8 cellular contexts compared by ENCODE assay signal in genomic region chr19:37172368-37173366, GRCh38. TPM values are rescaled to one million over a fixed set of nuclear protein-coding genes. Genes with fewer than 3 reads are reported as not detected.
DNase-seq lines count a peak whose midpoint lies in the region; ATAC-seq and TF ChIP-seq lines count a peak whose summit lies in the region.

Gene ZNF585A, minus strand, starts transcription at chr19:37172695. Its CDS starts 2,785 bp downstream, at chr19:37169910.

- H3K4me1 Mint-ChIP-seq in IgD-negative memory B cell, result peaks cover 0 to 4% (median 4%) of the 10 kb centered on the region in 3 donors
- H3K4me1 Mint-ChIP-seq in activated T-cell treated with anti-CD3 and anti-CD28 coated beads, Interleukin-2, amount 50 U/mL, for 72 hours (ENCODE audit: low read depth), result no peaks in the 10 kb centered on the region

- peaks cover 10 to 31% (median 27%) of the 10 kb centered on the region in 3 donors for H3K9me3 Mint-ChIP-seq in IgD-negative memory B cell
- peaks cover 12 to 20% of the 10 kb centered on the region in 2 donors for H3K9me3 Mint-ChIP-seq in activated T-cell treated with anti-CD3 and anti-CD28 coated beads, Interleukin-2, amount 50 U/mL, for 72 hours

- H3K27me3 ChIP-seq in esophagus squamous epithelium (no peaks in the 10 kb centered on the region), muscle layer of colon (ENCODE audit: control insufficient read depth in 1 of 2, insufficient read depth in 2 of 2, low read length in 2 of 2) (no peaks in the 10 kb centered on the region)

- H3K27ac ChIP-seq in esophagus squamous epithelium, result peak within 1 kb of the TSS; percentile 78 to 86 (median 82)
- peak within 1 kb of the TSS; percentile 35 for H3K27ac ChIP-seq in muscle layer of colon (ENCODE audit: low read depth, low read length)

- H3K4me1 ChIP-seq in esophagus squamous epithelium (peaks cover 0 to 11% (median 0%) of the 10 kb centered on the region in 3 donors), muscle layer of colon (ENCODE audit: insufficient read depth, low read length) (no peaks in the 10 kb centered on the region)

- peaks cover 5 to 29% (median 6%) of the 10 kb centered on the region in 3 donors for H3K36me3 ChIP-seq in esophagus squamous epithelium
- peaks cover 16% of the 10 kb centered on the region for H3K36me3 ChIP-seq in muscle layer of colon (ENCODE audit: insufficient read depth, low read length)

- H3K9me3 ChIP-seq in esophagus squamous epithelium, result peaks cover 0 to 40% (median 23%) of the 10 kb centered on the region in 3 donors
- H3K9me3 ChIP-seq in muscle layer of colon (ENCODE audit: low read length), result peaks cover 4% of the 10 kb centered on the region

- H3K9ac ChIP-seq in muscle layer of colon (ENCODE audit: low read length), result peak within 1 kb of the TSS; percentile 79

- H3K27me3 Mint-ChIP-seq in IgD-negative memory B cell, result no peaks in the 10 kb centered on the region
- no peaks in the 10 kb centered on the region for H3K27me3 Mint-ChIP-seq in activated T-cell treated with anti-CD3 and anti-CD28 coated beads, Interleukin-2, amount 50 U/mL, for 72 hours (ENCODE audit: low read depth)

- ATAC-seq in GM21576 (IDR thresholded peaks at IDR 0.05; ENCODE audit: unreplicated experiment), result peak; percentile 93
- ATAC-seq in activated T-cell treated with anti-CD3 and anti-CD28 coated beads, Interleukin-2, amount 50 U/mL, for 72 hours (replicated peaks in 1 of 2), result peak; percentile 100

- H3K4me3 Mint-ChIP-seq in IgD-negative memory B cell, result peak within 1 kb of the TSS in 3 of 4 donors; percentile 8 to 63 (median 45)
- H3K4me3 Mint-ChIP-seq in activated T-cell treated with anti-CD3 and anti-CD28 coated beads, Interleukin-2, amount 50 U/mL, for 72 hours, result peak within 1 kb of the TSS in 1 of 2 donors; percentile 37

- H3K4me3 ChIP-seq in esophagus squamous epithelium (peak within 1 kb of the TSS; percentile 51 to 86 (median 70)), muscle layer of colon (ENCODE audit: low read depth in 1 of 2, low read length in 2 of 2) (peak within 1 kb of the TSS; percentile 43 to 81)

- WGBS in esophagus squamous epithelium, 2 donors, result 6 to 7% methylated on average over 23 of the region's 30 CpGs

- DNase-seq in DMS53 (lab: John Stamatoyannopoulos, UW) (peak; percentile 99), OCI-M1 (lab: John Stamatoyannopoulos, UW) (peak; percentile 99), esophagus squamous epithelium (lab: John Stamatoyannopoulos, UW) (peak; percentile 80)
- DNase-seq in activated T-cell treated with anti-CD3 and anti-CD28 coated beads, Interleukin-2, amount 50 U/mL, for 72 hours, result peak; percentile 88 to 90
- peak; percentile 88 for DNase-seq in stimulated activated CD8-positive, alpha-beta memory T cell treated with anti-CD3 and anti-CD28 coated beads, Interleukin-4, amount 100 ng/mL, for 48 hours

- intact Hi-C loops in esophagus squamous epithelium (cut with DNase I), result no loop called here

- peaks cover 15% of the 10 kb centered on the region for H3K36me3 Mint-ChIP-seq in IgD-negative memory B cell
- peaks cover 27 to 39% of the 10 kb centered on the region in 2 donors for H3K36me3 Mint-ChIP-seq in activated T-cell treated with anti-CD3 and anti-CD28 coated beads, Interleukin-2, amount 50 U/mL, for 72 hours (ENCODE audit: insufficient read depth in 2 of 2)

- no peak for TF ChIP-seq POLR2A in esophagus squamous epithelium (IDR thresholded peaks at IDR 0.05)

- H3K27ac Mint-ChIP-seq in IgD-negative memory B cell, result no peak within 1 kb of the TSS
- no peak within 1 kb of the TSS for H3K27ac Mint-ChIP-seq in activated T-cell treated with anti-CD3 and anti-CD28 coated beads, Interleukin-2, amount 50 U/mL, for 72 hours

- peak in 3 of 6 experiments; percentile 3 to 52 (median 16) for TF ChIP-seq CTCF in esophagus squamous epithelium (IDR thresholded peaks at IDR 0.05)

RNA-seq across cellular contexts. Expression of gene ZNF585A, which starts in this region (rescaled TPM):
- polyA plus RNA-seq in IgD-negative memory B cell, result 46.1 TPM
- 10 to 100 TPM; 13.8 to 17.5 TPM for total RNA-seq in activated T-cell treated with anti-CD3 and anti-CD28 coated beads, Interleukin-2, amount 50 U/mL, for 72 hours
- 1 to 10 TPM; 3.4 to 9.5 (median 6.8) TPM for total RNA-seq in esophagus squamous epithelium

Comparison
In these comparisons a context has a peak if more than half of its experiments do, and no peak if none do; other contexts are left out.
1. Peak in every context shown above with its lines: DNase-seq, ATAC-seq, H3K4me3 ChIP-seq and H3K27ac ChIP-seq.